ENCODE assay signal across 20 cellular contexts in the genomic region with DNA sequence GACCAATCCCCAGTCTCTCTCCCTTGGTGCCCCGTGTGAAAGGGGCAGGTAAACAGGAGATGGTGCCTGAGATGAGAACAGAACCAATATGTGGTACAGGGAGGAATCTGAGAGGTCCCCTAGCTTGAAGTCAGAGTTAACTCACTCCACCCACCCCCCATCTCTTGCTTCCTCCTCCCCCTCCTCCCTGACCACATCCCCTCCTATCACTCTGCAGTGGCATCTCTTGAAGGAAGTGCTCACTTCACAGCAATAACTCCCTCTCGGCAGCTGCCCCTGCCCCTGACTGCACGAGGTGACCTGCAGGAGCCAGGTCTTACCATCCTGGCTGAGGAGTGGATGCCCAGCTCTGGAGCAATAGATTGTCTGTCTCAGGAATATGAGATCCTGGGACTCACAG.
DNase-seq lines count a peak whose midpoint lies in the region; ATAC-seq, FAIRE-seq and TF ChIP-seq lines count a peak whose summit lies in the region.
"Had no signal": no experiment of that assay in that cellular context is flagged by ENCODE, and none has a peak within 500 bp of the region (broad histone marks: within the 10 kb centered on the region; RNA-seq: fewer than 3 reads in every experiment).

No MANE protein-coding gene starts in this region.

- peak overlapping the region; percentile 2 for H3K4me2 ChIP-seq in astrocyte (ENCODE audit: low read length)

- no peak for ATAC-seq in activated CD4-positive, alpha-beta T cell treated with anti-CD3 and anti-CD28 coated beads for 36 hours
- ATAC-seq in GM21619 (IDR thresholded peaks at IDR 0.05; ENCODE audit: unreplicated experiment): no peak
- no peak for ATAC-seq in activated CD4-positive, CD25-positive, alpha-beta regulatory T cell treated with anti-CD3 and anti-CD28 coated beads, Interleukin-2, amount 50 U/mL, for 24 hours
- ATAC-seq: HepG2 had no signal

- H3K27ac Mint-ChIP-seq in activated CD4-positive, alpha-beta T cell treated with anti-CD3 and anti-CD28 coated beads for 36 hours: no peak overlapping the region
- H3K27ac Mint-ChIP-seq in astrocyte (ENCODE audit: unreplicated experiment) (no peak overlapping the region), nephron progenitor cell (peak overlapping the region; percentile 34)
- H3K27ac Mint-ChIP-seq: CD8-positive, alpha-beta memory T cell; dendritic cell treated with granulocyte-macrophage colony-stimulating factor and Interleukin-4, amounts not matched to agents 40 ng/mL and 50 ng/mL, for 4 days had no signal

- CTCF ChIA-PET in activated CD4-positive, alpha-beta T cell treated with anti-CD3 and anti-CD28 coated beads for 36 hours (lab: Charles Lee): no interaction called here

- H3K27ac ChIP-seq in astrocyte (ENCODE audit: low read depth, low read length): no peak overlapping the region
- peak overlapping the region; percentile 46 for H3K27ac ChIP-seq in vagina
- H3K27ac ChIP-seq: epithelial cell of prostate, right lobe of liver had no signal

- POLR2A ChIA-PET in activated CD4-positive, alpha-beta T cell treated with anti-CD3 and anti-CD28 coated beads for 36 hours (lab: Charles Lee): no interaction called here

- no peak for FAIRE-seq in astrocyte (lab: Jason Lieb, UNC)
- FAIRE-seq: A204.1, HepG2 had no signal

- H3K4me1 ChIP-seq in astrocyte (ENCODE audit: insufficient read depth, low read length) (peaks cover 27% of the 10 kb centered on the region), vagina (peaks cover 16% of the 10 kb centered on the region)

- H3K36me3 Mint-ChIP-seq in activated CD4-positive, alpha-beta T cell treated with anti-CD3 and anti-CD28 coated beads for 36 hours (ENCODE audit: low read depth): no peaks in the 10 kb centered on the region
- H3K36me3 Mint-ChIP-seq in astrocyte (ENCODE audit: low read depth, unreplicated experiment) (no peaks in the 10 kb centered on the region), nephron progenitor cell (ENCODE audit: low read depth) (no peaks in the 10 kb centered on the region)
- H3K36me3 Mint-ChIP-seq: brain; CD8-positive, alpha-beta memory T cell had no signal

- H4K20me1 ChIP-seq in astrocyte (ENCODE audit: insufficient read depth, low read length): no peaks in the 10 kb centered on the region

- no peaks in the 10 kb centered on the region for H3K36me3 ChIP-seq in astrocyte (ENCODE audit: insufficient read depth, low read length)
- no peaks in the 10 kb centered on the region for H3K36me3 ChIP-seq in vagina
- H3K36me3 ChIP-seq: right lobe of liver had no signal

- no peak overlapping the region for H3K4me3 Mint-ChIP-seq in activated CD4-positive, alpha-beta T cell treated with anti-CD3 and anti-CD28 coated beads for 36 hours
- no peak overlapping the region for H3K4me3 Mint-ChIP-seq in astrocyte (ENCODE audit: unreplicated experiment)
- no peak overlapping the region for H3K4me3 Mint-ChIP-seq in nephron progenitor cell
- H3K4me3 Mint-ChIP-seq: brain; CD8-positive, alpha-beta memory T cell; dendritic cell treated with granulocyte-macrophage colony-stimulating factor and Interleukin-4, amounts not matched to agents 40 ng/mL and 50 ng/mL, for 4 days had no signal

- H3K9ac ChIP-seq in astrocyte (ENCODE audit: low read length): no peak overlapping the region

- no peaks in the 10 kb centered on the region for H3K9me3 ChIP-seq in astrocyte (ENCODE audit: insufficient read depth, low read depth, low read length)
- no peaks in the 10 kb centered on the region for H3K9me3 ChIP-seq in vagina
- H3K9me3 ChIP-seq: right lobe of liver had no signal

- H3K4me3 ChIP-seq in astrocyte (ENCODE audit: insufficient read depth, low read depth, low read length): no peak overlapping the region
- no peak overlapping the region for H3K4me3 ChIP-seq in vagina
- H3K4me3 ChIP-seq: right lobe of liver had no signal

- TF ChIP-seq CTCF in astrocyte (IDR thresholded peaks at IDR 0.05; ENCODE audit: insufficient read depth, low read depth, low read length) (no peak), nephron progenitor cell (IDR thresholded peaks at IDR 0.05) (no peak), vagina (IDR thresholded peaks at IDR 0.05) (no peak)

- H3K79me2 ChIP-seq in astrocyte (ENCODE audit: insufficient read depth, low read length): no peaks in the 10 kb centered on the region

- no peak for TF ChIP-seq POLR2A in vagina (IDR thresholded peaks at IDR 0.05)

- H3K27me3 ChIP-seq in astrocyte (ENCODE audit: insufficient read depth, low read length) (no peaks in the 10 kb centered on the region), vagina (no peaks in the 10 kb centered on the region)
- H3K27me3 ChIP-seq: right lobe of liver had no signal

- intact Hi-C loops in activated CD4-positive, alpha-beta T cell treated with anti-CD3 and anti-CD28 coated beads for 36 hours (cut with DNase I, micrococcal nuclease): no loop called here
- intact Hi-C loops in vagina (cut with DNase I): no loop called here

- H2AFZ ChIP-seq in astrocyte (ENCODE audit: low read depth, low read length): peak overlapping the region; percentile 18

- H3K4me1 Mint-ChIP-seq in activated CD4-positive, alpha-beta T cell treated with anti-CD3 and anti-CD28 coated beads for 36 hours: peaks cover 5% of the 10 kb centered on the region
- peaks cover 28% of the 10 kb centered on the region for H3K4me1 Mint-ChIP-seq in astrocyte (ENCODE audit: low read depth, unreplicated experiment)
- peaks cover 30% of the 10 kb centered on the region for H3K4me1 Mint-ChIP-seq in nephron progenitor cell
- H3K4me1 Mint-ChIP-seq: CD8-positive, alpha-beta memory T cell had no signal

- DNase-seq in activated CD4-positive, alpha-beta T cell treated with anti-CD3 and anti-CD28 coated beads for 36 hours: peak; percentile 12
- no peak for DNase-seq in activated CD4-positive, alpha-beta T cell treated with anti-CD3 and anti-CD28 coated beads for 1 hour
- no peak for DNase-seq in astrocyte (ENCODE audit: low read depth)
- DNase-seq in nephron progenitor cell: no peak
- DNase-seq in vagina (ENCODE audit: extremely low spot score in 2 of 2): no peak
- no peak for DNase-seq in HPDE6-E6E7 (ENCODE audit: extremely low spot score)
- DNase-seq: activated CD4-positive, CD25-positive, alpha-beta regulatory T cell; activated CD8-positive, alpha-beta memory T cell treated with anti-CD3 and anti-CD28 coated beads, Interleukin-2, amount 50 U/mL, for 48 hours; glutamatergic neuron; islet precursor cell; NCI-H1048; right lobe of liver had no signal

- H3K9me3 Mint-ChIP-seq in activated CD4-positive, alpha-beta T cell treated with anti-CD3 and anti-CD28 coated beads for 36 hours (ENCODE audit: low read depth): no peaks in the 10 kb centered on the region
- H3K9me3 Mint-ChIP-seq in astrocyte (ENCODE audit: unreplicated experiment): peaks cover 2% of the 10 kb centered on the region
- H3K9me3 Mint-ChIP-seq in nephron progenitor cell: peaks cover 1% of the 10 kb centered on the region
- H3K9me3 Mint-ChIP-seq: CD8-positive, alpha-beta memory T cell had no signal

- H3K27me3 Mint-ChIP-seq in activated CD4-positive, alpha-beta T cell treated with anti-CD3 and anti-CD28 coated beads for 36 hours: peaks cover 1% of the 10 kb centered on the region
- H3K27me3 Mint-ChIP-seq in astrocyte (ENCODE audit: low read depth, unreplicated experiment) (no peaks in the 10 kb centered on the region), nephron progenitor cell (ENCODE audit: low read depth, poor library complexity) (peaks cover 11% of the 10 kb centered on the region)
- H3K27me3 Mint-ChIP-seq: brain had no signal
